ENCODE assay signal across 1 cellular context in genomic region chr16:71808593-71809449, GRCh38.
TF ChIP-seq lines count a peak whose summit lies in the region.

AP1G1 (minus strand) TSS chr16:71808834; CDS start chr16:71789479, 19,355 bp downstream.

TF ChIP-seq in K562, 482 proteins besides CTCF, POLR2A, EP300 and RAD21 (continued from another document):
- TF ChIP-seq TAF15 (IDR thresholded peaks at IDR 0.05; ENCODE audit: low read depth, low read length) (no peak), RBM17 (IDR thresholded peaks at IDR 0.05; ENCODE audit: borderline replicate concordance, low read depth, low read length) (no peak), SOX6 (IDR thresholded peaks at IDR 0.05) (peak; percentile 56; the same call in 1 of the 2 replicates), CCNT2 (IDR thresholded peaks at IDR 0.05; ENCODE audit: borderline replicate concordance, extremely low read depth, insufficient read length, low read depth, low read length) (no peak), CHD2 (IDR thresholded peaks at IDR 0.05; ENCODE audit: low read depth, low read length) (peak; percentile 90), CHD1 (IDR thresholded peaks at IDR 0.05; ENCODE audit: low read length) (no peak), NCOA4 (IDR thresholded peaks at IDR 0.05; ENCODE audit: partially characterized antibody) (no peak), ZC3H8 (IDR thresholded peaks at IDR 0.05) (peak; percentile 86; the same call in 1 of the 2 replicates), ZBTB40 (IDR thresholded peaks at IDR 0.05) (peak; percentile 82; the same call in 1 of the 2 replicates), ZBTB40 (CRISPR knock-in tag; IDR thresholded peaks at IDR 0.05) (no peak), ZNF175 (CRISPR knock-in tag; IDR thresholded peaks at IDR 0.05; ENCODE audit: low read depth) (0 out of 2 replicates have a peak, but pooled peaks have one; percentile 48), TAF1 (IDR thresholded peaks at IDR 0.05; ENCODE audit: control insufficient read depth, extremely low read depth, insufficient read depth, low read length, severe bottlenecking) (peak; percentile 88), RBM15 (IDR thresholded peaks at IDR 0.05; ENCODE audit: insufficient read depth, low read length) (no peak), AFF4 (CRISPR knock-in tag; IDR thresholded peaks at IDR 0.05) (peak; percentile 95), THAP7 (CRISPR knock-in tag; IDR thresholded peaks at IDR 0.05) (peak; percentile 99), MAZ (CRISPR knock-in tag; conservative IDR thresholded peaks at IDR 0.05 in 1 of 2, IDR thresholded peaks at IDR 0.05 in 1 of 2) (peak; percentile 68 to 77), RFX7 (CRISPR knock-in tag; IDR thresholded peaks at IDR 0.05) (no peak), HIVEP1 (CRISPR knock-in tag; IDR thresholded peaks at IDR 0.05) (no peak), ZNF354B (CRISPR knock-in tag; IDR thresholded peaks at IDR 0.05) (no peak), EZH2 (IDR thresholded peaks at IDR 0.05; ENCODE audit: borderline replicate concordance, low read depth, low read length) (no peak), PPARD (CRISPR knock-in tag; IDR thresholded peaks at IDR 0.05) (no peak), YY1 (IDR thresholded peaks at IDR 0.05; ENCODE audit: borderline replicate concordance in 1 of 3, control insufficient read depth in 1 of 3, extremely low read depth in 1 of 3, insufficient read depth in 3 of 3, insufficient read length in 1 of 3, insufficient replicate concordance in 2 of 3, low read depth in 1 of 3, low read length in 2 of 3) (peak; percentile 94 to 96 (median 95)), HBP1 (CRISPR knock-in tag; IDR thresholded peaks at IDR 0.05) (no peak), TOE1 (IDR thresholded peaks at IDR 0.05; ENCODE audit: borderline replicate concordance) (peak; percentile 82), TOE1 (CRISPR knock-in tag; IDR thresholded peaks at IDR 0.05; ENCODE audit: borderline replicate concordance, low read depth) (peak; percentile 74; the same call in 1 of the 2 replicates), ARID2 (IDR thresholded peaks at IDR 0.05) (peak; percentile 44; the same call in 1 of the 2 replicates), ZNF655 (CRISPR knock-in tag; IDR thresholded peaks at IDR 0.05) (no peak), SMAD2 (IDR thresholded peaks at IDR 0.05; ENCODE audit: low read depth, low read length) (no peak), NR4A1 (CRISPR knock-in tag; IDR thresholded peaks at IDR 0.05) (no peak), NR4A1 (tag; IDR thresholded peaks at IDR 0.05) (peak; percentile 84), ZBTB34 (CRISPR knock-in tag; IDR thresholded peaks at IDR 0.05) (no peak), NR2C2 (CRISPR knock-in tag; IDR thresholded peaks at IDR 0.05) (no peak), NR2C2 (tag; IDR thresholded peaks at IDR 0.05) (peak; percentile 61; the same call in 1 of the 2 replicates), KDM2B (CRISPR knock-in tag; IDR thresholded peaks at IDR 0.05) (no peak), FOXJ2 (tag; IDR thresholded peaks at IDR 0.05) (peak; percentile 35; the same call in 1 of the 2 replicates), EWSR1 (IDR thresholded peaks at IDR 0.05; ENCODE audit: borderline replicate concordance, low read depth, partially characterized antibody) (no peak), MTA2 (IDR thresholded peaks at IDR 0.05; ENCODE audit: low read depth) (no peak), MEF2A (IDR thresholded peaks at IDR 0.05; ENCODE audit: control insufficient read depth, low read depth, low read length) (no peak), JUNB (CRISPR knock-in tag; conservative IDR thresholded peaks at IDR 0.05) (no peak), NUFIP1 (IDR thresholded peaks at IDR 0.05; ENCODE audit: partially characterized antibody) (no peak), CBX3 (IDR thresholded peaks at IDR 0.05; ENCODE audit: borderline replicate concordance in 1 of 2, low read length in 2 of 2) (no peak), KDM1A (IDR thresholded peaks at IDR 0.05) (peak in 1 of 2 experiments; percentile 58; a peak in 2 of 4 replicates), SIRT6 (IDR thresholded peaks at IDR 0.05; ENCODE audit: low read depth, low read length) (no peak), ZNF512 (tag; IDR thresholded peaks at IDR 0.05) (no peak), U2AF2 (optimal IDR thresholded peaks at IDR 0.05; ENCODE audit: low read depth, low read length) (no peak), NCOA2 (IDR thresholded peaks at IDR 0.05; ENCODE audit: partially characterized antibody in 2 of 2) (peak in 1 of 2 experiments; percentile 61)
